In the genomic region with DNA sequence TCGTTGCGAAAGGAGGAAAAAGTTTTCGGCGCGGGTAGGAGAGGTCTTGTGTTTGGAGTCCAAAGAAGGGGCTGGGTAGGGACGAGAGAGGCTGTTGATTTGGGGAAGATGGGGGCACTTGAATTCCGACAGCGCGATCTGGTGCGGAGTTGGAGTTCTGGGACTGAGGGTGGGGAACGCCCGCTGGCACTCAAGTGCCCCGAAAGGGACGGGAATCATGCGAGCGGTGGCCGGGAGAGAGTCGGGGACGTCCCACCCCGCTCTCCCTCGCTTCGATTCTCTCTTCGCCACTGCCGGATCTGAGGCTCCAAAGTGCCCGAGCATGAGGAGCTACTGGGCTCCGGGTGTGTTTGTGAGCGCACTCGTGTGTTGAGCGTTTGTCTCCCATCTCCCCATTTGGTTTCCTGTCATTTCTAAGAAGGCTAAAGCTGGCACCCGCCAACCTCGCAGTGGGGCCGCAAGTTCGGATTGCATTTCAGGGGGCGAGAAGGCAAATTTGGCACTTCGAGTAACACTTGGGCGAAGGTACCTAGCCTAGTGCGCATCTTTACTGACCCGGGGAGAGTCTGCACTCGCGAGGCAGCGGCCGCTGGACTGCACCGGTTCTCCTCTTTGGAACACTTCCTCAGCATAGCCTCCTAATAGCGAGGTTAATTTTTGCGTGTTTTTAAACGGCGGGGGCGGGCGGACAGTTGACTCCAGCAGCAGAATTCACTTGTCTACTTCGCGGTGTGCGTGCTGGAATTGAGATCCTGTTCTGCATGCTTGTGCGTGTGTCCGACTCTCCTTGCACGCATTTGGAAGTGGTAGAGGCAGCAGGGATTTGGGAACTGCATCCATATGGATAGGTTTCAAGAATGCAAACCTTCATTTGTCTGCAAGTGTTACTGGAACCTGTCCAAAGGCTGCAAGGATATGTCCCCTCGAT, we compare ENCODE assay signal across 9 cellular contexts. TPM values are rescaled to one million over a fixed set of nuclear protein-coding genes. Genes with fewer than 3 reads are reported as not detected.
DNase-seq lines count a peak whose midpoint lies in the region; ATAC-seq and TF ChIP-seq lines count a peak whose summit lies in the region.
"Had no signal": no experiment of that assay in that cellular context is flagged by ENCODE, and none has a peak within 500 bp of the region (broad histone marks: within the 10 kb centered on the region; RNA-seq: fewer than 3 reads in every experiment).

No MANE protein-coding gene starts in this region.

- no peaks in the 10 kb centered on the region for H3K36me3 ChIP-seq in endodermal cell (ENCODE audit: control insufficient read depth, insufficient read depth, low read length)

- H3K4me3 ChIP-seq in endodermal cell (ENCODE audit: low read length): peak overlapping the region; percentile 83

- H3K27me3 Mint-ChIP-seq in endodermal cell (ENCODE audit: insufficient read depth): peaks cover 74% of the 10 kb centered on the region

- DNase-seq in COR-L47 (lab: John Stamatoyannopoulos, UW) (peak; percentile 18), NCI-H510A treated with DMSO at 0.1 percent for 48 hours (lab: John Stamatoyannopoulos, UW) (peak; percentile 7), endodermal cell (peak; percentile 78), omental fat pad (ENCODE audit: low spot score) (no peak), GOT3 (lab: John Stamatoyannopoulos, UW) (no peak), NCI-H1930 (lab: John Stamatoyannopoulos, UW) (no peak)

- H3K4me1 Mint-ChIP-seq in endodermal cell: peaks cover 19% of the 10 kb centered on the region

- no peak for TF ChIP-seq CTCF in endodermal cell (conservative IDR thresholded peaks at IDR 0.05)
- TF ChIP-seq CTCF in omental fat pad (IDR thresholded peaks at IDR 0.05): no peak

- no peaks in the 10 kb centered on the region for H3K9me3 Mint-ChIP-seq in endodermal cell

- peak; percentile 18 for ATAC-seq in omental fat pad (ENCODE audit: low FRiP score)
- no peak for ATAC-seq in GM19455 (IDR thresholded peaks at IDR 0.05; ENCODE audit: unreplicated experiment)
- no peak for ATAC-seq in GM18868 (IDR thresholded peaks at IDR 0.05; ENCODE audit: unreplicated experiment)

- no peak overlapping the region for H3K27ac ChIP-seq in endodermal cell (ENCODE audit: low read depth, low read length)

- no peak overlapping the region for H3K9ac ChIP-seq in endodermal cell (ENCODE audit: extremely low read depth, low read length, poor library complexity, severe bottlenecking)

- H3K27ac Mint-ChIP-seq in endodermal cell: no peak overlapping the region
- H3K27ac Mint-ChIP-seq: activated naive CD4-positive, alpha-beta T cell treated with anti-CD3 and anti-CD28 coated beads, Interleukin-2, amount 50 U/mL, for 72 hours had no signal

- no peaks in the 10 kb centered on the region for H3K9me3 ChIP-seq in endodermal cell (ENCODE audit: control insufficient read depth, low read length)

- peaks cover 68% of the 10 kb centered on the region for H3K27me3 ChIP-seq in endodermal cell (ENCODE audit: control insufficient read depth, insufficient read depth, low read length, poor library complexity, severe bottlenecking)

- no peaks in the 10 kb centered on the region for H3K4me1 ChIP-seq in endodermal cell (ENCODE audit: control insufficient read depth, insufficient read depth, low read length)

- no peaks in the 10 kb centered on the region for H3K36me3 Mint-ChIP-seq in endodermal cell (ENCODE audit: low read depth)

- 4% methylated on average over 37 to 56 of the region's 56 CpGs for WGBS in endodermal cell (ENCODE audit: insufficient coverage in 1 of 2, insufficient read length in 1 of 2), 2 experiments

- H3K4me3 Mint-ChIP-seq in endodermal cell: peak overlapping the region; percentile 68

RNA-seq across cellular contexts. Expression of gene CHRM3, which starts 1.2 kb away (rescaled TPM):
- total RNA-seq in endodermal cell (1 to 10 TPM; 2.0 to 5.5 TPM), omental fat pad (1 to 10 TPM in 2 of 4 donors, under 1 TPM in 2; 0.65 to 3.0 (median 0.98) TPM)
- polyA plus RNA-seq in endodermal cell (2013, experiment 1 of 2): 0.96 TPM
- 0.99 TPM for polyA plus RNA-seq in endodermal cell (2013, experiment 2 of 2)

Comparison
In these comparisons a context has a peak if more than half of its experiments do, and no peak if none do; other contexts are left out.
1. DNase-seq: peak in COR-L47 (single experiment), NCI-H510A treated with DMSO at 0.1 percent for 48 hours (single experiment) and endodermal cell (single experiment); none in omental fat pad (single experiment), GOT3 (single experiment) and NCI-H1930 (0 of 2).